11 cellular contexts compared by ENCODE assay signal in genomic region chr13:27403727-27404385, GRCh38. TPM values are rescaled to one million over a fixed set of nuclear protein-coding genes. Genes with fewer than 3 reads are reported as not detected.
DNase-seq lines count a peak whose midpoint lies in the region; ATAC-seq and TF ChIP-seq lines count a peak whose summit lies in the region.
"Had no signal": no experiment of that assay in that cellular context is flagged by ENCODE, and none has a peak within 500 bp of the region (broad histone marks: within the 10 kb centered on the region; RNA-seq: fewer than 3 reads in every experiment).

No MANE protein-coding gene starts in this region.

- peak; percentile 61 to 76 for DNase-seq in Caco-2
- DNase-seq in PC-3: no peak
- no peak for DNase-seq in left ventricle myocardium superior
- no peak for DNase-seq in osteoblast (ENCODE audit: insufficient read length, low spot score, missing footprints)
- no peak for DNase-seq in effector CD8-positive, alpha-beta T cell (lab: John Stamatoyannopoulos, UW)
- DNase-seq: activated naive CD4-positive, alpha-beta T cell treated with anti-CD3 and anti-CD28 coated beads, Interleukin-2, amount 10 ng/mL, durations not matched to agents 7 days and 5 days; dermis blood vessel endothelial cell; SW 1271 had no signal

- POLR2A ChIA-PET in Caco-2 (lab: Charles Lee) (interaction anchor here (0.5 to 1.3 kb wide), 7 partner anchors 21 to 577 kb away, joined by 3 to 5 read pairs (median 4); partner anchors contain the start of gene LNX2), PC-3 (lab: Charles Lee; ENCODE audit: unreplicated experiment) (no interaction called here)

- H3K27ac ChIP-seq in PC-3 (ENCODE audit: low read length) (no peak overlapping the region), osteoblast (ENCODE audit: low read depth, low read length) (peak overlapping the region; percentile 42)

- no peak overlapping the region for H3K9ac ChIP-seq in PC-3 (ENCODE audit: low read length)

- no peaks in the 10 kb centered on the region for H3K36me3 ChIP-seq in Caco-2 (ENCODE audit: control insufficient read depth, insufficient read depth, low read length)
- H3K36me3 ChIP-seq in PC-3 (ENCODE audit: low read depth, low read length): no peaks in the 10 kb centered on the region
- H3K36me3 ChIP-seq in osteoblast (ENCODE audit: insufficient read depth, low read length): no peaks in the 10 kb centered on the region

- no peaks in the 10 kb centered on the region for H3K9me3 Mint-ChIP-seq in Caco-2 (ENCODE audit: unreplicated experiment)
- H3K9me3 Mint-ChIP-seq: activated naive CD4-positive, alpha-beta T cell treated with anti-CD3 and anti-CD28 coated beads, Interleukin-2, amount 10 ng/mL, durations not matched to agents 7 days and 5 days had no signal

- peak overlapping the region; percentile 16; the same call in 1 of the 2 replicates for H3K4me2 ChIP-seq in PC-3 (ENCODE audit: low read length)
- H3K4me2 ChIP-seq in osteoblast (ENCODE audit: insufficient read depth, low read length): peak overlapping the region; percentile 29

- H3K27me3 Mint-ChIP-seq in Caco-2 (ENCODE audit: insufficient read depth, unreplicated experiment): no peaks in the 10 kb centered on the region

- intact Hi-C loops in Caco-2 (cut with micrococcal nuclease; ENCODE audit: unreplicated experiment): loop anchor here (1.0 to 2.0 kb wide), 2 partner anchors 24 to 47 kb away; partner anchors contain the start of gene MTIF3
- intact Hi-C loops in PC-3 (cut with micrococcal nuclease): no loop called here
- intact Hi-C loops in left ventricle myocardium superior (cut with micrococcal nuclease): no loop called here

- H3K9me3 ChIP-seq in Caco-2 (no peaks in the 10 kb centered on the region), PC-3 (ENCODE audit: low read length) (no peaks in the 10 kb centered on the region), osteoblast (ENCODE audit: low read depth, low read length) (no peaks in the 10 kb centered on the region)

- H2AFZ ChIP-seq in PC-3 (ENCODE audit: low read length) (peak overlapping the region; percentile 11; the same call in 1 of the 2 replicates), osteoblast (ENCODE audit: low read length) (peak overlapping the region; percentile 91)

- H3K27me3 ChIP-seq in Caco-2 (replicated peaks; ENCODE audit: control insufficient read depth, insufficient read depth, low read length) (no peaks in the 10 kb centered on the region), PC-3 (ENCODE audit: low read length) (no peaks in the 10 kb centered on the region), osteoblast (ENCODE audit: insufficient read depth, low read length) (peaks cover 8% of the 10 kb centered on the region)

- H3K4me1 Mint-ChIP-seq in Caco-2 (ENCODE audit: low read depth, unreplicated experiment): peaks cover 26% of the 10 kb centered on the region

- peaks cover 9% of the 10 kb centered on the region for H3K36me3 Mint-ChIP-seq in Caco-2 (ENCODE audit: insufficient read depth, unreplicated experiment)
- H3K36me3 Mint-ChIP-seq: activated naive CD4-positive, alpha-beta T cell treated with anti-CD3 and anti-CD28 coated beads, Interleukin-2, amount 10 ng/mL, durations not matched to agents 7 days and 5 days had no signal

- H4K20me1 ChIP-seq in PC-3 (ENCODE audit: low read length) (no peaks in the 10 kb centered on the region), osteoblast (ENCODE audit: insufficient read depth, low read length) (no peaks in the 10 kb centered on the region)

- peak overlapping the region; percentile 75 for H3K4me3 Mint-ChIP-seq in Caco-2 (ENCODE audit: unreplicated experiment)
- H3K4me3 Mint-ChIP-seq: activated naive CD4-positive, alpha-beta T cell treated with anti-CD3 and anti-CD28 coated beads, Interleukin-2, amount 10 ng/mL, durations not matched to agents 7 days and 5 days had no signal

- ATAC-seq in PC-3: no peak
- peak; percentile 33 for ATAC-seq in left ventricle myocardium superior
- ATAC-seq in HG03342 (IDR thresholded peaks at IDR 0.05; ENCODE audit: unreplicated experiment): no peak
- no peak for ATAC-seq in HG02938 (IDR thresholded peaks at IDR 0.05; ENCODE audit: unreplicated experiment)
- no peak for ATAC-seq in GM21529 (IDR thresholded peaks at IDR 0.05; ENCODE audit: unreplicated experiment)

- H3K4me3 ChIP-seq in Caco-2 (ENCODE audit: low read depth, low read length) (no peak overlapping the region), PC-3 (ENCODE audit: low read length) (no peak overlapping the region), osteoblast (ENCODE audit: insufficient read depth, low read length) (no peak overlapping the region)

- peaks cover 42% of the 10 kb centered on the region for H3K4me1 ChIP-seq in Caco-2
- peaks cover 23% of the 10 kb centered on the region for H3K4me1 ChIP-seq in PC-3 (ENCODE audit: insufficient read depth, low read length)
- H3K4me1 ChIP-seq in osteoblast (ENCODE audit: insufficient read depth, low read length): peaks cover 16% of the 10 kb centered on the region

- BruUV-seq in Caco-2 (replicated peaks; lab: Mats Ljungman, UMichigan) (TSS peak; percentile 94), PC-3 (replicated peaks; lab: Mats Ljungman, UMichigan) (no TSS peak)

- TF ChIP-seq CTCF in Caco-2 (IDR thresholded peaks at IDR 0.05; ENCODE audit: insufficient read depth in 1 of 2, low read depth in 1 of 2, low read length in 1 of 2, severe bottlenecking in 1 of 2, unreplicated experiment in 1 of 2) (no peak), PC-3 (conservative IDR thresholded peaks at IDR 0.05; ENCODE audit: low read depth, low read length) (no peak), osteoblast (IDR thresholded peaks at IDR 0.05; ENCODE audit: extremely low read depth, low read depth, low read length) (no peak)

- no peaks in the 10 kb centered on the region for H3F3A ChIP-seq in PC-3 (ENCODE audit: low read length, unreplicated experiment)

- no peaks in the 10 kb centered on the region for H3K79me2 ChIP-seq in PC-3 (ENCODE audit: low read length)
- no peaks in the 10 kb centered on the region for H3K79me2 ChIP-seq in osteoblast (ENCODE audit: insufficient read depth, low read length)

- no peaks in the 10 kb centered on the region for H3K9me2 ChIP-seq in PC-3 (replicated peaks; ENCODE audit: low read length)

- peak overlapping the region; percentile 95 for H3K27ac Mint-ChIP-seq in Caco-2 (ENCODE audit: unreplicated experiment)
- H3K27ac Mint-ChIP-seq: activated naive CD4-positive, alpha-beta T cell treated with anti-CD3 and anti-CD28 coated beads, Interleukin-2, amount 10 ng/mL, durations not matched to agents 7 days and 5 days had no signal

- CTCF ChIA-PET in Caco-2 (lab: Charles Lee): interaction anchor here (0.5 to 2.5 kb wide), 12 partner anchors 9 to 566 kb away, joined by 3 to 22 read pairs (median 4); partner anchors contain the start of genes GTF3A and MTIF3
- CTCF ChIA-PET in PC-3 (lab: Charles Lee): no interaction called here

RNA-seq across cellular contexts. Expression of gene GTF3A, which starts 20.6 kb away (rescaled TPM):
- total RNA-seq in Caco-2 (2022) (132 and 141 TPM in 2 replicates), PC-3 (2014; rRNA removed) (174 and 201 TPM in 2 replicates), left ventricle myocardium superior (227 TPM), osteoblast (111 and 115 TPM in 2 replicates)

RNA-seq across cellular contexts. Expression of gene MTIF3, which starts 46.5 kb away (rescaled TPM):
- total RNA-seq in Caco-2 (2022): 41.8 and 51.5 TPM in 2 replicates
- total RNA-seq in PC-3 (2014; rRNA removed): 28.2 and 43.9 TPM in 2 replicates
- total RNA-seq in left ventricle myocardium superior: 179 TPM
- 63.6 and 65.5 TPM in 2 replicates for total RNA-seq in osteoblast

Comparison
In these comparisons a context has a peak if more than half of its experiments do, and no peak if none do; other contexts are left out.
1. DNase-seq: peak in Caco-2 (2 of 2); none in PC-3 (single experiment), left ventricle myocardium superior (single experiment), osteoblast (single experiment) and effector CD8-positive, alpha-beta T cell (single experiment).